ENCODE assay signal across 19 cellular contexts in genomic region chr4:3044812-3045499, GRCh38. TPM values are rescaled to one million over a fixed set of nuclear protein-coding genes. Genes with fewer than 3 reads are reported as not detected.
DNase-seq lines count a peak whose midpoint lies in the region; ATAC-seq and TF ChIP-seq lines count a peak whose summit lies in the region.
"Had no signal": no experiment of that assay in that cellular context is flagged by ENCODE, and none has a peak within 500 bp of the region (broad histone marks: within the 10 kb centered on the region; RNA-seq: fewer than 3 reads in every experiment).

No MANE protein-coding gene starts in this region.

- H3K4me2 ChIP-seq in BLaER1 = peak overlapping the region; percentile 45

- H3K36me3 Mint-ChIP-seq in CD8-positive, alpha-beta T cell = no peaks in the 10 kb centered on the region
- peaks cover 16% of the 10 kb centered on the region for H3K36me3 Mint-ChIP-seq in activated CD8-positive, alpha-beta T cell treated with anti-CD3 and anti-CD28 coated beads, Interleukin-2, amount 10 ng/mL, durations not matched to agents 7 days and 5 days (ENCODE audit: low read depth)
- H3K36me3 Mint-ChIP-seq in memory B cell = peaks cover 7% of the 10 kb centered on the region

- H4K20me1 ChIP-seq in BLaER1 = no peaks in the 10 kb centered on the region

- H3K27me3 Mint-ChIP-seq in CD8-positive, alpha-beta T cell (ENCODE audit: low read depth) = no peaks in the 10 kb centered on the region
- H3K27me3 Mint-ChIP-seq in activated CD8-positive, alpha-beta T cell treated with anti-CD3 and anti-CD28 coated beads, Interleukin-2, amount 10 ng/mL, durations not matched to agents 7 days and 5 days (ENCODE audit: low read depth) = no peaks in the 10 kb centered on the region
- no peaks in the 10 kb centered on the region for H3K27me3 Mint-ChIP-seq in memory B cell

- no peak for ATAC-seq in CD8-positive, alpha-beta T cell
- no peak for ATAC-seq in activated CD8-positive, alpha-beta T cell treated with anti-CD3 and anti-CD28 coated beads, Interleukin-2, amount 10 ng/mL, durations not matched to agents 7 days and 5 days
- ATAC-seq in memory B cell (ENCODE audit: low read depth) = no peak

- no peaks in the 10 kb centered on the region for H3K36me3 ChIP-seq in BLaER1
- H3K36me3 ChIP-seq in CD8-positive, alpha-beta T cell (ENCODE audit: insufficient read depth, low read length) = no peaks in the 10 kb centered on the region
- H3K36me3 ChIP-seq: gastroesophageal sphincter, HAP-1 had no signal

- H3K27ac ChIP-seq in BLaER1 = no peak overlapping the region
- H3K27ac ChIP-seq in CD8-positive, alpha-beta T cell (ENCODE audit: low read depth, low read length) = no peak overlapping the region
- H3K27ac ChIP-seq: gastroesophageal sphincter had no signal

- no peak overlapping the region for H3K4me3 ChIP-seq in BLaER1
- no peak overlapping the region for H3K4me3 ChIP-seq in CD8-positive, alpha-beta T cell (ENCODE audit: low read depth, low read length)
- H3K4me3 ChIP-seq: gastroesophageal sphincter, HAP-1 had no signal

- no peak for TF ChIP-seq CTCF in CD8-positive, alpha-beta T cell (IDR thresholded peaks at IDR 0.05)

- peaks cover 45% of the 10 kb centered on the region for H3K4me1 Mint-ChIP-seq in CD8-positive, alpha-beta T cell (ENCODE audit: low read depth)
- H3K4me1 Mint-ChIP-seq in activated CD8-positive, alpha-beta T cell treated with anti-CD3 and anti-CD28 coated beads, Interleukin-2, amount 10 ng/mL, durations not matched to agents 7 days and 5 days (ENCODE audit: low read depth) = peaks cover 72% of the 10 kb centered on the region
- H3K4me1 Mint-ChIP-seq in memory B cell = peaks cover 44% of the 10 kb centered on the region
- H3K4me1 Mint-ChIP-seq: nephron progenitor cell had no signal

- intact Hi-C loops in CD8-positive, alpha-beta T cell (cut with DNase I, micrococcal nuclease) = loop anchor here in 1 of 2 experiments (5.0 to 10.0 kb wide), 2 partner anchors 83 to 1860 kb away; partner anchors contain the start of genes GRK4 and NOP14

- POLR2A ChIA-PET in CD8-positive, alpha-beta T cell (lab: Charles Lee) = interaction anchor here (0.6 to 1.0 kb wide), 2 partner anchors 28 to 66 kb away, joined by 3 to 5 read pairs; no protein-coding TSS in a partner anchor
- POLR2A ChIA-PET in activated CD8-positive, alpha-beta T cell treated with anti-CD3 and anti-CD28 coated beads, Interleukin-2, amount 10 ng/mL, durations not matched to agents 7 days and 5 days (lab: Charles Lee) = no interaction called here

- peaks cover 64% of the 10 kb centered on the region for H3K4me1 ChIP-seq in BLaER1
- peaks cover 32% of the 10 kb centered on the region for H3K4me1 ChIP-seq in CD8-positive, alpha-beta T cell (ENCODE audit: insufficient read depth, low read length)
- H3K4me1 ChIP-seq: HAP-1 had no signal

- peak in 1 of 7 experiments; percentile 40 for DNase-seq in CD8-positive, alpha-beta T cell
- DNase-seq in activated CD8-positive, alpha-beta T cell treated with anti-CD3 and anti-CD28 coated beads, Interleukin-2, amount 10 ng/mL, durations not matched to agents 7 days and 5 days = peak; percentile 31
- no peak for DNase-seq in memory B cell (ENCODE audit: low spot score in 2 of 2)
- DNase-seq in NCI-H748 treated with DMSO at 0.1 percent for 48 hours (lab: John Stamatoyannopoulos, UW) = no peak
- DNase-seq in NCI-H2081 treated with DMSO at 0.1 percent for 48 hours (lab: John Stamatoyannopoulos, UW) = no peak
- no peak for DNase-seq in H4 (ENCODE audit: low spot score)
- DNase-seq: cortex of kidney, NCI-H1930, NCI-H69, nephron progenitor cell, SW 1271 had no signal

- H3K9ac ChIP-seq in BLaER1 = no peak overlapping the region

- CTCF ChIA-PET in CD8-positive, alpha-beta T cell (lab: Charles Lee) = interaction anchor here (0.9 to 1.4 kb wide), 5 partner anchors 11 to 281 kb away, joined by 3 to 5 read pairs (median 4); no protein-coding TSS in a partner anchor
- CTCF ChIA-PET in activated CD8-positive, alpha-beta T cell treated with anti-CD3 and anti-CD28 coated beads, Interleukin-2, amount 10 ng/mL, durations not matched to agents 7 days and 5 days (lab: Charles Lee) = interaction anchor here (1.0 to 1.8 kb wide), 2 partner anchors 27 to 91 kb away, joined by 3 to 4 read pairs; no protein-coding TSS in a partner anchor

- peaks cover 6% of the 10 kb centered on the region for H3K9me3 Mint-ChIP-seq in CD8-positive, alpha-beta T cell
- H3K9me3 Mint-ChIP-seq in activated CD8-positive, alpha-beta T cell treated with anti-CD3 and anti-CD28 coated beads, Interleukin-2, amount 10 ng/mL, durations not matched to agents 7 days and 5 days (ENCODE audit: insufficient read depth) = peaks cover 3% of the 10 kb centered on the region
- H3K9me3 Mint-ChIP-seq in memory B cell = peaks cover 3% of the 10 kb centered on the region
- H3K9me3 Mint-ChIP-seq: nephron progenitor cell had no signal

- peaks cover 13% of the 10 kb centered on the region for H3K9me3 ChIP-seq in BLaER1
- H3K9me3 ChIP-seq in CD8-positive, alpha-beta T cell (ENCODE audit: low read length) = no peaks in the 10 kb centered on the region
- H3K9me3 ChIP-seq: gastroesophageal sphincter, HAP-1 had no signal

- H3K4me3 Mint-ChIP-seq in CD8-positive, alpha-beta T cell = peak overlapping the region; percentile 57
- peak overlapping the region; percentile 52 for H3K4me3 Mint-ChIP-seq in activated CD8-positive, alpha-beta T cell treated with anti-CD3 and anti-CD28 coated beads, Interleukin-2, amount 10 ng/mL, durations not matched to agents 7 days and 5 days
- peak overlapping the region; percentile 54 for H3K4me3 Mint-ChIP-seq in memory B cell
- H3K4me3 Mint-ChIP-seq: nephron progenitor cell had no signal

- H3K27ac Mint-ChIP-seq in CD8-positive, alpha-beta T cell = peak overlapping the region; percentile 84
- peak overlapping the region; percentile 91 for H3K27ac Mint-ChIP-seq in activated CD8-positive, alpha-beta T cell treated with anti-CD3 and anti-CD28 coated beads, Interleukin-2, amount 10 ng/mL, durations not matched to agents 7 days and 5 days
- H3K27ac Mint-ChIP-seq in memory B cell = peak overlapping the region; percentile 95
- H3K27ac Mint-ChIP-seq: nephron progenitor cell had no signal

- H3K27me3 ChIP-seq in BLaER1 = no peaks in the 10 kb centered on the region
- no peaks in the 10 kb centered on the region for H3K27me3 ChIP-seq in CD8-positive, alpha-beta T cell (ENCODE audit: insufficient read depth, low read length)

RNA-seq across cellular contexts. Expression of gene HTT-AS, which starts 29.4 kb away (rescaled TPM):
- total RNA-seq in CD8-positive, alpha-beta T cell = not detected
- total RNA-seq in activated CD8-positive, alpha-beta T cell treated with anti-CD3 and anti-CD28 coated beads, Interleukin-2, amount 10 ng/mL, durations not matched to agents 7 days and 5 days = not detected
- not detected in 2 replicates for total RNA-seq in H4 (2014; rRNA removed; shearing (Covaris generic))
- total RNA-seq: astrocyte, epithelial cell of proximal tubule, gastroesophageal sphincter, HT1080, lower leg skin, MCF 10A had no signal

RNA-seq across cellular contexts. Expression of gene HTT, which starts 29.5 kb away (rescaled TPM):
- total RNA-seq in CD8-positive, alpha-beta T cell = 10 to 100 TPM; 60.3 to 69.4 TPM
- 10 to 100 TPM; 51.2 to 58.0 TPM for total RNA-seq in activated CD8-positive, alpha-beta T cell treated with anti-CD3 and anti-CD28 coated beads, Interleukin-2, amount 10 ng/mL, durations not matched to agents 7 days and 5 days
- total RNA-seq in H4 (2014; rRNA removed; shearing (Covaris generic)) = 20.3 and 23.9 TPM in 2 replicates
